2 cellular contexts compared by ENCODE assay signal in genomic region chr2:240956935-240957655, GRCh38.
TF ChIP-seq lines count a peak whose summit lies in the region.

No MANE protein-coding gene starts in this region.

TF ChIP-seq in SK-N-SH, 30 proteins besides CTCF, POLR2A, EP300 and RAD21:
- TF ChIP-seq RCOR1 (IDR thresholded peaks at IDR 0.05; ENCODE audit: low read length) (no peak), SMC3 (IDR thresholded peaks at IDR 0.05; ENCODE audit: low read depth, low read length) (no peak), TCF12 (IDR thresholded peaks at IDR 0.05) (no peak), FOXM1 (IDR thresholded peaks at IDR 0.05; ENCODE audit: low read depth) (no peak), MEF2A (IDR thresholded peaks at IDR 0.05; ENCODE audit: borderline replicate concordance, low read depth) (no peak), YY1 (IDR thresholded peaks at IDR 0.05; ENCODE audit: low read depth) (no peak), JUND (IDR thresholded peaks at IDR 0.05) (no peak), REST (IDR thresholded peaks at IDR 0.05; ENCODE audit: low read depth, low read length) (no peak), FOSL2 (IDR thresholded peaks at IDR 0.05; ENCODE audit: borderline replicate concordance, low read depth) (no peak), ZBTB33 (IDR thresholded peaks at IDR 0.05; ENCODE audit: borderline replicate concordance, low read depth) (no peak), USF2 (IDR thresholded peaks at IDR 0.05; ENCODE audit: borderline replicate concordance, low read depth, low read length) (no peak), RFX5 (IDR thresholded peaks at IDR 0.05; ENCODE audit: low read length) (no peak), USF1 (IDR thresholded peaks at IDR 0.05; ENCODE audit: borderline replicate concordance, low read depth) (no peak), NRF1 (IDR thresholded peaks at IDR 0.05; ENCODE audit: low read depth, low read length) (no peak), MAX (IDR thresholded peaks at IDR 0.05; ENCODE audit: low read depth) (no peak), GATA2 (CRISPR knock-in tag; IDR thresholded peaks at IDR 0.05) (no peak), EZH2phosphoT487 (IDR thresholded peaks at IDR 0.05; ENCODE audit: borderline replicate concordance, low read depth) (no peak), NFIC (IDR thresholded peaks at IDR 0.05; ENCODE audit: borderline replicate concordance) (no peak), ELF1 (IDR thresholded peaks at IDR 0.05) (no peak)

TF ChIP-seq in SK-N-SH treated with all-trans-retinoic acid at 6 μM for 48 hours, 23 proteins besides CTCF, POLR2A, EP300 and RAD21 (continued from another document):
- no peak for TF ChIP-seq OSR1 (CRISPR knock-in tag; IDR thresholded peaks at IDR 0.05)
- no peak for TF ChIP-seq ESRRG (CRISPR knock-in tag; IDR thresholded peaks at IDR 0.05)
- TF ChIP-seq ZC3H10 (CRISPR knock-in tag; IDR thresholded peaks at IDR 0.05): no peak
- no peak for TF ChIP-seq TCF4 (CRISPR knock-in tag; IDR thresholded peaks at IDR 0.05; ENCODE audit: borderline replicate concordance)
- TF ChIP-seq ZNF70 (CRISPR knock-in tag; IDR thresholded peaks at IDR 0.05): no peak
- no peak for TF ChIP-seq ZFP30 (CRISPR knock-in tag; IDR thresholded peaks at IDR 0.05)
- no peak for TF ChIP-seq ZFP3 (CRISPR knock-in tag; IDR thresholded peaks at IDR 0.05)
- no peak for TF ChIP-seq ZNF565 (CRISPR knock-in tag; conservative IDR thresholded peaks at IDR 0.05; ENCODE audit: low read depth)
- TF ChIP-seq RARB (CRISPR knock-in tag; IDR thresholded peaks at IDR 0.05): no peak
- no peak for TF ChIP-seq GLIS3 (CRISPR knock-in tag; IDR thresholded peaks at IDR 0.05)
- TF ChIP-seq TOX (CRISPR knock-in tag; IDR thresholded peaks at IDR 0.05; ENCODE audit: borderline replicate concordance): no peak
- no peak for TF ChIP-seq ARNTL (CRISPR knock-in tag; IDR thresholded peaks at IDR 0.05; ENCODE audit: borderline replicate concordance, low read depth)
- TF ChIP-seq PPARA (CRISPR knock-in tag; IDR thresholded peaks at IDR 0.05; ENCODE audit: borderline replicate concordance): no peak
TF ChIP-seq in SK-N-SH treated with all-trans-retinoic acid at 6 μM for 48 hours: peak in this region for 0.
